ENCODE assay signal across 22 cellular contexts in the genomic region with DNA sequence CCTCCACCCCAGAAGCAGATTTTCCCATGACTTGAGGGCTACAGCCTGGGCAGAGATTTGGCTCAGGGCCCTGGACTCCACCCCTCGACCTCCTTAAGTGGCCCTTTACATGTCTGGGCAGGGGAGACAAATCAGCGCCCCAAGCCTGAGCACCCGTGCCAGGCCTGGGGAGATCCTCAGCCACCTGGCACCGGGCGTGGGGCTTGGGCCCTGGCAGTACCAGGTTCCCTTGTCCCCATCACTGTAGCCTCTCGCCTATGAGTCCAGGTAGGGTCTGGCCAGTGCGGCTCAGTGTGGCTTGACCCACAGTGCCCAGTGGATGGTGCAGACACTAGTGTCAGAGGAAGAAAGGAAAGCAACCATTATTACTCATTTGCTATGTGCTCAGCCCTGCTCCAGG. TPM values are rescaled to one million over a fixed set of nuclear protein-coding genes. Genes with fewer than 3 reads are reported as not detected.
DNase-seq lines count a peak whose midpoint lies in the region; ATAC-seq, FAIRE-seq and TF ChIP-seq lines count a peak whose summit lies in the region.
"Had no signal": no experiment of that assay in that cellular context is flagged by ENCODE, and none has a peak within 500 bp of the region (broad histone marks: within the 10 kb centered on the region; RNA-seq: fewer than 3 reads in every experiment).

No MANE protein-coding gene starts in this region.

- no peak for TF ChIP-seq CTCF in kidney (IDR thresholded peaks at IDR 0.05; ENCODE audit: borderline replicate concordance, extremely low read depth, insufficient read depth)

- no peak overlapping the region for H3K9ac ChIP-seq in kidney (ENCODE audit: low read length in 2 of 2)

- POLR2A ChIA-PET in CD8-positive, alpha-beta memory T cell (lab: Charles Lee), result interaction anchor here (2.3 kb wide), 1 partner anchor 90 kb away, joined by 14 read pairs; no protein-coding TSS in a partner anchor
- POLR2A ChIA-PET in activated CD8-positive, alpha-beta T cell treated with anti-CD3 and anti-CD28 coated beads, Interleukin-2, amount 10 ng/mL, durations not matched to agents 7 days and 5 days (lab: Charles Lee), result interaction anchor here (2.1 to 2.2 kb wide), 3 partner anchors 13 to 86 kb away, joined by 11 to 40 read pairs (median 20); no protein-coding TSS in a partner anchor
- POLR2A ChIA-PET in naive thymus-derived CD4-positive, alpha-beta T cell (lab: Charles Lee), result no interaction called here

- ATAC-seq in activated CD8-positive, alpha-beta T cell treated with anti-CD3 and anti-CD28 coated beads, Interleukin-2, amount 10 ng/mL, durations not matched to agents 7 days and 5 days, result no peak
- no peak for ATAC-seq in naive thymus-derived CD4-positive, alpha-beta T cell
- ATAC-seq in GM21367 (IDR thresholded peaks at IDR 0.05; ENCODE audit: unreplicated experiment), result no peak

- no peaks in the 10 kb centered on the region for H3K9me3 Mint-ChIP-seq in T-helper 2 cell treated with Interferon-gamma antibody and Interleukin-4, amounts not matched to agents 5 μg/mL and 100 μg/mL, for 36 hours
- no peaks in the 10 kb centered on the region for H3K9me3 Mint-ChIP-seq in CD8-positive, alpha-beta memory T cell
- no peaks in the 10 kb centered on the region for H3K9me3 Mint-ChIP-seq in activated CD8-positive, alpha-beta T cell treated with anti-CD3 and anti-CD28 coated beads, Interleukin-2, amount 10 ng/mL, durations not matched to agents 7 days and 5 days (ENCODE audit: insufficient read depth)
- peaks cover 0 to 1% (median 0%) of the 10 kb centered on the region in 11 donors for H3K9me3 Mint-ChIP-seq in naive thymus-derived CD4-positive, alpha-beta T cell

- H3K36me3 ChIP-seq in CD8-positive, alpha-beta memory T cell (ENCODE audit: insufficient read depth, low read length), result no peaks in the 10 kb centered on the region
- no peaks in the 10 kb centered on the region for H3K36me3 ChIP-seq in naive thymus-derived CD4-positive, alpha-beta T cell (ENCODE audit: control insufficient read depth in 2 of 3, insufficient read depth in 3 of 3, low read length in 3 of 3)
- no peaks in the 10 kb centered on the region for H3K36me3 ChIP-seq in kidney (ENCODE audit: control insufficient read depth in 1 of 2, insufficient read depth in 2 of 2, low read length in 2 of 2)
- H3K36me3 ChIP-seq: breast epithelium, vagina had no signal

- H3K4me1 Mint-ChIP-seq in T-helper 2 cell treated with Interferon-gamma antibody and Interleukin-4, amounts not matched to agents 5 μg/mL and 100 μg/mL, for 36 hours (ENCODE audit: low read depth), result peaks cover 10% of the 10 kb centered on the region
- H3K4me1 Mint-ChIP-seq in CD8-positive, alpha-beta memory T cell, result peaks cover 22 to 30% (median 23%) of the 10 kb centered on the region in 3 donors
- peaks cover 20% of the 10 kb centered on the region for H3K4me1 Mint-ChIP-seq in activated CD8-positive, alpha-beta T cell treated with anti-CD3 and anti-CD28 coated beads, Interleukin-2, amount 10 ng/mL, durations not matched to agents 7 days and 5 days (ENCODE audit: low read depth)
- H3K4me1 Mint-ChIP-seq in naive thymus-derived CD4-positive, alpha-beta T cell, result peaks cover 11 to 32% (median 25%) of the 10 kb centered on the region in 7 donors

- no peak for FAIRE-seq in kidney (lab: Jason Lieb, UNC)
- FAIRE-seq: small intestine had no signal

- intact Hi-C loops in naive thymus-derived CD4-positive, alpha-beta T cell (cut with micrococcal nuclease), result loop anchor here (2.0 kb wide), 2 partner anchors 49 to 195 kb away; no protein-coding TSS in a partner anchor
- intact Hi-C loops in kidney (cut with DNase I), result no loop called here

- H3K27me3 ChIP-seq in CD8-positive, alpha-beta memory T cell (ENCODE audit: insufficient read depth, low read length, poor library complexity, severe bottlenecking), result no peaks in the 10 kb centered on the region
- H3K27me3 ChIP-seq in naive thymus-derived CD4-positive, alpha-beta T cell (ENCODE audit: control insufficient read depth in 2 of 2, insufficient read depth in 2 of 2, low read length in 2 of 2), result no peaks in the 10 kb centered on the region
- H3K27me3 ChIP-seq: breast epithelium, vagina had no signal

- H3K4me1 ChIP-seq in CD8-positive, alpha-beta memory T cell (ENCODE audit: insufficient read depth, low read length), result peaks cover 16% of the 10 kb centered on the region
- H3K4me1 ChIP-seq in naive thymus-derived CD4-positive, alpha-beta T cell (ENCODE audit: control insufficient read depth in 2 of 2, insufficient read depth in 2 of 2, low read length in 2 of 2), result peaks cover 3 to 4% of the 10 kb centered on the region in 2 donors
- peaks cover 5 to 10% of the 10 kb centered on the region in 2 donors for H3K4me1 ChIP-seq in kidney (ENCODE audit: control insufficient read depth in 1 of 2, insufficient read depth in 1 of 2, low read depth in 1 of 2, low read length in 2 of 2)
- H3K4me1 ChIP-seq: breast epithelium had no signal

- no peak overlapping the region for H3K27ac ChIP-seq in CD8-positive, alpha-beta memory T cell (ENCODE audit: low read depth, low read length)
- no peak overlapping the region for H3K27ac ChIP-seq in naive thymus-derived CD4-positive, alpha-beta T cell (ENCODE audit: low read depth, low read length)
- no peak overlapping the region for H3K27ac ChIP-seq in kidney (ENCODE audit: low read depth in 2 of 2, low read length in 2 of 2)
- H3K27ac ChIP-seq: epithelial cell of prostate, PC-9, vagina had no signal

- H3K4me3 Mint-ChIP-seq in T-helper 2 cell treated with Interferon-gamma antibody and Interleukin-4, amounts not matched to agents 5 μg/mL and 100 μg/mL, for 36 hours, result peak overlapping the region; percentile 45
- H3K4me3 Mint-ChIP-seq in CD8-positive, alpha-beta memory T cell, result peak overlapping the region in 6 of 7 donors; percentile 47 to 88 (median 58)
- H3K4me3 Mint-ChIP-seq in activated CD8-positive, alpha-beta T cell treated with anti-CD3 and anti-CD28 coated beads, Interleukin-2, amount 10 ng/mL, durations not matched to agents 7 days and 5 days, result peak overlapping the region; percentile 25
- peak overlapping the region in 8 of 10 donors; percentile 11 to 68 (median 42) for H3K4me3 Mint-ChIP-seq in naive thymus-derived CD4-positive, alpha-beta T cell

- no peak overlapping the region for H3K4me3 ChIP-seq in CD8-positive, alpha-beta memory T cell (ENCODE audit: low read length)
- no peak overlapping the region for H3K4me3 ChIP-seq in naive thymus-derived CD4-positive, alpha-beta T cell (ENCODE audit: low read length)
- H3K4me3 ChIP-seq in kidney (ENCODE audit: low read length in 2 of 2), result no peak overlapping the region
- H3K4me3 ChIP-seq: breast epithelium, PC-9, vagina had no signal

- H3K27ac Mint-ChIP-seq in T-helper 2 cell treated with Interferon-gamma antibody and Interleukin-4, amounts not matched to agents 5 μg/mL and 100 μg/mL, for 36 hours, result peak overlapping the region; percentile 33
- peak overlapping the region in 4 of 8 donors; percentile 22 to 82 (median 65) for H3K27ac Mint-ChIP-seq in CD8-positive, alpha-beta memory T cell
- H3K27ac Mint-ChIP-seq in activated CD8-positive, alpha-beta T cell treated with anti-CD3 and anti-CD28 coated beads, Interleukin-2, amount 10 ng/mL, durations not matched to agents 7 days and 5 days, result peak overlapping the region; percentile 52
- H3K27ac Mint-ChIP-seq in naive thymus-derived CD4-positive, alpha-beta T cell, result peak overlapping the region in 5 of 9 donors; percentile 3 to 61 (median 32)

- CTCF ChIA-PET in CD8-positive, alpha-beta memory T cell (lab: Charles Lee), result interaction anchor here (2.8 to 3.2 kb wide), 2 partner anchors 11 to 49 kb away, joined by 16 to 116 read pairs; no protein-coding TSS in a partner anchor
- CTCF ChIA-PET in activated CD8-positive, alpha-beta T cell treated with anti-CD3 and anti-CD28 coated beads, Interleukin-2, amount 10 ng/mL, durations not matched to agents 7 days and 5 days (lab: Charles Lee), result interaction anchor here (1.6 to 2.1 kb wide), 3 partner anchors 13 to 198 kb away, joined by 6 to 97 read pairs (median 11); no protein-coding TSS in a partner anchor
- CTCF ChIA-PET in naive thymus-derived CD4-positive, alpha-beta T cell (lab: Charles Lee), result no interaction called here

- H3K27me3 Mint-ChIP-seq in T-helper 2 cell treated with Interferon-gamma antibody and Interleukin-4, amounts not matched to agents 5 μg/mL and 100 μg/mL, for 36 hours (ENCODE audit: low read depth), result no peaks in the 10 kb centered on the region
- no peaks in the 10 kb centered on the region for H3K27me3 Mint-ChIP-seq in CD8-positive, alpha-beta memory T cell
- H3K27me3 Mint-ChIP-seq in activated CD8-positive, alpha-beta T cell treated with anti-CD3 and anti-CD28 coated beads, Interleukin-2, amount 10 ng/mL, durations not matched to agents 7 days and 5 days (ENCODE audit: low read depth), result no peaks in the 10 kb centered on the region
- H3K27me3 Mint-ChIP-seq in naive thymus-derived CD4-positive, alpha-beta T cell, result no peaks in the 10 kb centered on the region

- no peaks in the 10 kb centered on the region for H3K36me3 Mint-ChIP-seq in T-helper 2 cell treated with Interferon-gamma antibody and Interleukin-4, amounts not matched to agents 5 μg/mL and 100 μg/mL, for 36 hours (ENCODE audit: low read depth)
- peaks cover 0 to 2% (median 2%) of the 10 kb centered on the region in 3 donors for H3K36me3 Mint-ChIP-seq in CD8-positive, alpha-beta memory T cell
- H3K36me3 Mint-ChIP-seq in activated CD8-positive, alpha-beta T cell treated with anti-CD3 and anti-CD28 coated beads, Interleukin-2, amount 10 ng/mL, durations not matched to agents 7 days and 5 days (ENCODE audit: low read depth), result no peaks in the 10 kb centered on the region
- H3K36me3 Mint-ChIP-seq in naive thymus-derived CD4-positive, alpha-beta T cell, result no peaks in the 10 kb centered on the region

- no peaks in the 10 kb centered on the region for H3K9me3 ChIP-seq in CD8-positive, alpha-beta memory T cell (ENCODE audit: low read length)
- H3K9me3 ChIP-seq in naive thymus-derived CD4-positive, alpha-beta T cell (ENCODE audit: control insufficient read depth in 2 of 3, low read length in 3 of 3), result no peaks in the 10 kb centered on the region
- no peaks in the 10 kb centered on the region for H3K9me3 ChIP-seq in kidney (ENCODE audit: control insufficient read depth in 1 of 2, low read length in 2 of 2)
- H3K9me3 ChIP-seq: breast epithelium, vagina had no signal

- DNase-seq in T-helper 2 cell treated with Interferon-gamma antibody and Interleukin-4, amounts not matched to agents 5 μg/mL and 100 μg/mL, for 36 hours (ENCODE audit: low spot score), result no peak
- no peak for DNase-seq in T-helper 2 cell
- no peak for DNase-seq in CD8-positive, alpha-beta memory T cell
- no peak for DNase-seq in activated CD8-positive, alpha-beta T cell treated with anti-CD3 and anti-CD28 coated beads, Interleukin-2, amount 10 ng/mL, durations not matched to agents 7 days and 5 days
- no peak for DNase-seq in naive thymus-derived CD4-positive, alpha-beta T cell
- DNase-seq in central memory CD4-positive, alpha-beta T cell, result no peak
- no peak for DNase-seq in kidney
- DNase-seq: dermis blood vessel endothelial cell; DMS153; foreskin fibroblast; hypothalamus; IMR-90; mesendoderm; NCI-H146; NCI-H774; PC-9; small intestine; stimulated activated CD4-positive, alpha-beta T cell treated with anti-CD3 and anti-CD28 coated beads, Interleukin-4, amount 100 ng/mL, for 24 hours had no signal

RNA-seq across cellular contexts. Expression of a gene that starts 22.0 kb away (rescaled TPM):
- total RNA-seq in CD8-positive, alpha-beta memory T cell, result 10 to 100 TPM; 77.9 to 80.7 TPM
- polyA plus RNA-seq in CD8-positive, alpha-beta memory T cell, result 19.4 TPM
- 10 to 100 TPM; 76.4 to 79.8 TPM for total RNA-seq in activated CD8-positive, alpha-beta T cell treated with anti-CD3 and anti-CD28 coated beads, Interleukin-2, amount 10 ng/mL, durations not matched to agents 7 days and 5 days
- 100 to 1,000 TPM in 3 of 5 experiments, 10 to 100 TPM in 2; 78.9 to 117 (median 106) TPM for total RNA-seq in naive thymus-derived CD4-positive, alpha-beta T cell
- polyA plus RNA-seq in naive thymus-derived CD4-positive, alpha-beta T cell, result 10 to 100 TPM; 19.4 to 29.0 TPM
- total RNA-seq in kidney, result 31.4 TPM
- 6.5 TPM for polyA plus RNA-seq in kidney (ENCODE audit: insufficient read depth, low read depth, low replicate concordance)
